In the genomic region with DNA sequence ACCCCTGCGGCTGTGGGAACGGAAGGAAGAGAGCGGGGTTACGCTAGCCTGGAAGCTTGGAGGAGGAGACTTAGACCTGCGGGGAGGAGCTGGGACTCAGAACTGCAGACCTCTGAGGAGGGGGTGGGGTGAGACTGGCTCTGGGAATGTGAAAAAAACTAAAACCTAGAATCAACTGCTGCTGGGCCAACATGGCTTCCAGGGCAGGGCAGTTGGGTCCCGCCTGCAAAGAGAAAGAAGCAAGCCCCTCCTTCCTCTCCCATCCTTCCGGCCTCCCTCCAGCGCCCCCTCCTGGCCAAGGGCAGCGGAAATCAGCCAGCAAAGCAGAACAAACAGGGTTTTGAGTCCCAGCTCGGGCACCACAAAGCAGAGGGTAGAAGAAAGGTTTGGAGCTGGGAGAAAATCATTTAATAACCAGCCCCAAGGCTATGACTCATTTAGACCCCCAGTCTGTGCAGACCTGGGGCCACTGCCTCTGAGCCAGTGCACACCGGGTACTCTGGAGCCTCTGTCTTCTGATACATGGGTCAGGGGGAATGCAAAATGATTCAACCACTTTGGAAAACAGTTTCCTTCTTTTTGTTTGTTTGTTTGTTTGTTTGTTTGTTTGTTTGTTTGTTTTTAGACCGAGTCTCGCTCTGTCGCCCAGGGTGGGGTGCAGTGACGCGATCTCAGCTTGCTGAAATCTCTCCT, we compare ENCODE assay signal across 8 cellular contexts. TPM values are rescaled to one million over a fixed set of nuclear protein-coding genes. Genes with fewer than 3 reads are reported as not detected.
A peak's percentile ranks its signal among the peaks of the same experiment; 100 is the strongest.
DNase-seq lines count a peak whose midpoint lies in the region; ATAC-seq and TF ChIP-seq lines count a peak whose summit lies in the region.

No MANE protein-coding gene starts in this region.

- 58 to 60% methylated on average over 16 of the region's 16 CpGs for WGBS in thyroid gland, 2 donors

- no peak overlapping the region for H3K4me3 ChIP-seq in AG04450 (ENCODE audit: low read depth, low read length)
- H3K4me3 ChIP-seq in fibroblast of lung (replicated peaks in 1 of 4; ENCODE audit: control extremely low read depth in 1 of 4, insufficient read depth in 1 of 4, low read depth in 3 of 4, low read length in 4 of 4): no peak overlapping the region
- H3K4me3 ChIP-seq in thyroid gland (replicated peaks in 1 of 3): no peak overlapping the region

- TF ChIP-seq CTCF in AG04450 (IDR thresholded peaks at IDR 0.05; ENCODE audit: low read depth, low read length) (peak; percentile 59), fibroblast of lung (conservative IDR thresholded peaks at IDR 0.05 in 1 of 2, IDR thresholded peaks at IDR 0.05 in 1 of 2; ENCODE audit: low read depth in 1 of 2, low read length in 2 of 2) (peak; percentile 42 to 63), thyroid gland (IDR thresholded peaks at IDR 0.05) (peak in 1 of 6 experiments; percentile 45)

- H3K36me3 ChIP-seq in fibroblast of lung (ENCODE audit: control insufficient read depth, insufficient read depth, low read length) (no peaks in the 10 kb centered on the region), thyroid gland (no peaks in the 10 kb centered on the region)

- peaks cover 18% of the 10 kb centered on the region for H3K27me3 ChIP-seq in AG04450 (ENCODE audit: control insufficient read depth, insufficient read depth, low read length)
- H3K27me3 ChIP-seq in fibroblast of lung (ENCODE audit: control insufficient read depth, insufficient read depth, low read length): peaks cover 11% of the 10 kb centered on the region
- H3K27me3 ChIP-seq in thyroid gland: no peaks in the 10 kb centered on the region

- H2AFZ ChIP-seq in fibroblast of lung (ENCODE audit: low read length): no peak overlapping the region

- H3K27ac ChIP-seq in AG04450 (ENCODE audit: low read depth, low read length): no peak overlapping the region
- no peak overlapping the region for H3K27ac ChIP-seq in fibroblast of lung (ENCODE audit: insufficient read depth, low read length)
- H3K27ac ChIP-seq in thyroid gland: no peak overlapping the region

- TF ChIP-seq POLR2A in GM18505 (IDR thresholded peaks at IDR 0.05; ENCODE audit: borderline replicate concordance, extremely low read depth, insufficient read depth, insufficient read length) (peak; percentile 37), thyroid gland (IDR thresholded peaks at IDR 0.05) (no peak)

- H3K79me2 ChIP-seq in fibroblast of lung (ENCODE audit: control insufficient read depth, insufficient read depth, low read length): no peaks in the 10 kb centered on the region

- intact Hi-C loops in thyroid gland (cut with DNase I): no loop called here

- POLR2A ChIA-PET in AG04450 (lab: Yijun Ruan, JAX): no interaction called here

- no peaks in the 10 kb centered on the region for H4K20me1 ChIP-seq in fibroblast of lung (ENCODE audit: control insufficient read depth, extremely low read depth, insufficient read depth, low read length)

- DNase-seq in AG04450 (ENCODE audit: low read depth, low spot score) (no peak), NOMO-1 treated with DMSO at 0.1 percent for 48 hours (lab: John Stamatoyannopoulos, UW; ENCODE audit: unreplicated experiment) (peak; percentile 61), fibroblast of lung (ENCODE audit: low read depth in 2 of 2) (peak; percentile 18 to 33), non-pigmented ciliary epithelial cell (ENCODE audit: low read depth) (peak; percentile 3), thyroid gland (peak; percentile 26 to 46)
- DNase-seq in activated CD8-positive, alpha-beta memory T cell treated with anti-CD3 and anti-CD28 coated beads, Interleukin-2, amount 50 U/mL, for 4 hours: peak; percentile 80

- no peak overlapping the region for H3K4me2 ChIP-seq in fibroblast of lung (ENCODE audit: extremely low read depth, insufficient read depth, low read length)

- no peak overlapping the region for H3K9ac ChIP-seq in fibroblast of lung (ENCODE audit: insufficient read depth, low read length)

- no peak for ATAC-seq in GM18505 (IDR thresholded peaks at IDR 0.05; ENCODE audit: unreplicated experiment)
- no peak for ATAC-seq in GM21529 (IDR thresholded peaks at IDR 0.05; ENCODE audit: unreplicated experiment)

- peaks cover 6% of the 10 kb centered on the region for H3K9me3 ChIP-seq in AG04450 (ENCODE audit: control insufficient read depth, insufficient read depth, low read length)
- H3K9me3 ChIP-seq in fibroblast of lung (ENCODE audit: control insufficient read depth, insufficient read depth, low read depth, low read length): no peaks in the 10 kb centered on the region
- H3K9me3 ChIP-seq in thyroid gland: no peaks in the 10 kb centered on the region

- CTCF ChIA-PET in AG04450 (lab: Charles Lee): interaction anchor here (0.9 to 2.1 kb wide), 5 partner anchors 67 to 309 kb away, joined by 3 to 11 read pairs (median 5); no protein-coding TSS in a partner anchor

- no peaks in the 10 kb centered on the region for H3K4me1 ChIP-seq in fibroblast of lung (ENCODE audit: control insufficient read depth, extremely low read depth, insufficient read depth, low read length)
- no peaks in the 10 kb centered on the region for H3K4me1 ChIP-seq in thyroid gland

RNA-seq across cellular contexts. Expression of gene NCF4, which starts 7.3 kb away (rescaled TPM):
- polyA plus RNA-seq in AG04450 (2011; rRNA removed) (not detected in 2 replicates), fibroblast of lung (not detected in 2 replicates)
- not detected in 2 replicates for polyA minus RNA-seq in AG04450 (2011; rRNA and poly(A)+ RNA removed)
- total RNA-seq in fibroblast of lung (not detected in 2 replicates), thyroid gland (10 to 100 TPM in 1 of 4 donors, 1 to 10 TPM in 3; 3.7 to 16.9 (median 7.0) TPM)
- not detected in 2 replicates for polyA plus RNA-seq in fibroblast of lung (2012)
- polyA minus RNA-seq in fibroblast of lung (ENCODE audit: low replicate concordance): not detected in 2 replicates

RNA-seq across cellular contexts. Expression of gene PVALB, which starts 36.7 kb away (rescaled TPM):
- polyA plus RNA-seq in AG04450 (2011; rRNA removed) (not detected in 2 replicates), fibroblast of lung (not detected in 2 replicates)
- not detected in 2 replicates for polyA minus RNA-seq in AG04450 (2011; rRNA and poly(A)+ RNA removed)
- total RNA-seq in fibroblast of lung (not detected in 2 replicates), thyroid gland (not detected)
- not detected in 2 replicates for polyA plus RNA-seq in fibroblast of lung (2012)
- polyA minus RNA-seq in fibroblast of lung (ENCODE audit: low replicate concordance): not detected in 2 replicates

RNA-seq across cellular contexts. Expression of gene CSF2RB, which starts 59.9 kb away (rescaled TPM):
- polyA plus RNA-seq in AG04450 (2011; rRNA removed) (not detected in 2 replicates), fibroblast of lung (not detected in 2 replicates)
- polyA minus RNA-seq in AG04450 (2011; rRNA and poly(A)+ RNA removed): not detected in 2 replicates
- total RNA-seq in fibroblast of lung (not detected in 2 replicates), thyroid gland (1 to 10 TPM; 1.9 to 7.1 (median 3.0) TPM)
- not detected in 2 replicates for polyA plus RNA-seq in fibroblast of lung (2012)
- polyA minus RNA-seq in fibroblast of lung (ENCODE audit: low replicate concordance): not detected in 2 replicates
